8 cellular contexts compared by ENCODE assay signal in the genomic region with DNA sequence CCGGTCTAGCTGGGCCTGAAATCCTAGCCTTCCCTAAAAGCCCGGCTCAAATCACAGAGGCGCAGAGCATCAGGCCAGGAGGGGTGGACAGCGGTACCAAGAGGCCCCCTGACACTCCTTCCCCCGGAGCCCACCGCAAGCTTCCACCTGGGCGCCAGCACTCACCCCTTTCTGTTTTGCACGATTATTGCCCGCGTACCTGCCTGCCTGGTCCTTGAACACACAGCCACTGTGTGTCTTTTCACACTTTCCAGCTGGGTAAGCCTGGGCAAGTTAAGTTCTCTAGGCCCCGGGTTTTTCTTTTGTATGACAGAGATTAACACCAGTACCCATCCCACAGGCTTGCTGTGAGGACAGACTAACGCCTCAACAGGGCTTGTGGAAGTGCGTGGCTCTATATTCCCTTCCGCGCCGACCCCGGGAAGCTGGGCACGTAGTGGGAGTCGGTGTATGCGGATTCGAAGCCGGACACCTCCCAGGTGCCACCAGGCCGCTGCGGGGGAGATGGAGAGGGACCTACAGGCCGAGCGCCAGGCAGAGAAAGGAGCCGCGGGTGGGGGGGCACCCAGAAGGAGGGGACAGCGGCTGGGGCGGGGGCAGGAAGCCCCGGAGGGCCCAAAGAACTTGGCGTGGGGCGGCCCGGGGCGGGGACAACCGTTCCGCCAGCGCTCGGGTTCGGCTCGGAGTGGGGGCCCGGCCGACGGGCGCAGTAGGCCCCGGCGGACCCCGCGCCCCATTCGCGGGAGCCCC. TPM values are rescaled to one million over a fixed set of nuclear protein-coding genes. Genes with fewer than 3 reads are reported as not detected.
DNase-seq lines count a peak whose midpoint lies in the region; ATAC-seq lines count a peak whose summit lies in the region.

No MANE protein-coding gene starts in this region.

- no peaks in the 10 kb centered on the region for H3K9me3 Mint-ChIP-seq in stimulated activated effector memory CD8-positive, alpha-beta T cell treated with anti-CD3 and anti-CD28 coated beads, Interleukin-12 subunit alpha, Interleukin-12 subunit beta, amount 100 ng/mL, for 72 hours

- peak overlapping the region; percentile 97 for H3K4me3 Mint-ChIP-seq in stimulated activated effector memory CD8-positive, alpha-beta T cell treated with anti-CD3 and anti-CD28 coated beads, Interleukin-12 subunit alpha, Interleukin-12 subunit beta, amount 100 ng/mL, for 72 hours

- peaks cover 41% of the 10 kb centered on the region for H3K36me3 Mint-ChIP-seq in stimulated activated effector memory CD8-positive, alpha-beta T cell treated with anti-CD3 and anti-CD28 coated beads, Interleukin-12 subunit alpha, Interleukin-12 subunit beta, amount 100 ng/mL, for 72 hours

- DNase-seq in EL (peak; percentile 51), cerebellar nuclear complex (lab: John Stamatoyannopoulos, UW) (no peak)
- peak; percentile 51 to 59 for DNase-seq in activated CD4-positive, alpha-beta T cell treated with anti-CD3 and anti-CD28 coated beads, Interleukin-2, amount 50 U/mL, for 48 hours
- peak; percentile 41 for DNase-seq in effector CD8-positive, alpha-beta T cell (lab: John Stamatoyannopoulos, UW)
- DNase-seq in stimulated activated effector memory CD8-positive, alpha-beta T cell treated with anti-CD3 and anti-CD28 coated beads, Interleukin-12 subunit alpha, Interleukin-12 subunit beta, amount 100 ng/mL, for 72 hours (ENCODE audit: low spot score in 2 of 2), result peak; percentile 34 to 74

- H3K27ac Mint-ChIP-seq in stimulated activated effector memory CD8-positive, alpha-beta T cell treated with anti-CD3 and anti-CD28 coated beads, Interleukin-12 subunit alpha, Interleukin-12 subunit beta, amount 100 ng/mL, for 72 hours, result peak overlapping the region; percentile 98

- H3K9me3 ChIP-seq in KOPT-K1 (ENCODE audit: insufficient read depth, low read length, poor library complexity, severe bottlenecking) (no peaks in the 10 kb centered on the region), mesodermal cell (ENCODE audit: control insufficient read depth, low read length) (no peaks in the 10 kb centered on the region)

- no peaks in the 10 kb centered on the region for H3K4me1 ChIP-seq in mesodermal cell (ENCODE audit: control insufficient read depth, insufficient read depth, low read length, poor library complexity, severe bottlenecking)

- H3K36me3 ChIP-seq in KOPT-K1 (ENCODE audit: insufficient read depth, low read length) (peaks cover 41% of the 10 kb centered on the region), mesodermal cell (ENCODE audit: control insufficient read depth, insufficient read depth, low read length) (peaks cover 28% of the 10 kb centered on the region)

- H3K4me1 Mint-ChIP-seq in stimulated activated effector memory CD8-positive, alpha-beta T cell treated with anti-CD3 and anti-CD28 coated beads, Interleukin-12 subunit alpha, Interleukin-12 subunit beta, amount 100 ng/mL, for 72 hours, result peaks cover 44% of the 10 kb centered on the region

- H3K4me3 ChIP-seq in mesodermal cell (ENCODE audit: extremely low read depth, insufficient read depth, low read length, poor library complexity, severe bottlenecking), result peak overlapping the region; percentile 72

- 7 to 10% methylated on average over 29 to 39 of the region's 51 CpGs for WGBS in mesodermal cell (ENCODE audit: insufficient coverage in 2 of 2), 2 experiments

- peak; percentile 39 for ATAC-seq in GM21723 (IDR thresholded peaks at IDR 0.05; ENCODE audit: unreplicated experiment)
- ATAC-seq in stimulated activated effector memory CD8-positive, alpha-beta T cell treated with anti-CD3 and anti-CD28 coated beads, Interleukin-12 subunit alpha, Interleukin-12 subunit beta, amount 100 ng/mL, for 72 hours, result peak; percentile 51

- H3K27ac ChIP-seq in KOPT-K1 (ENCODE audit: low read depth, low read length, poor library complexity, severe bottlenecking) (peak overlapping the region; percentile 60), mesodermal cell (ENCODE audit: low read depth, low read length, severe bottlenecking) (peak overlapping the region; percentile 10)

RNA-seq across cellular contexts. Expression of a gene that starts 0.8 kb away (rescaled TPM):
- 15.7 TPM for polyA plus RNA-seq in mesodermal cell (2013, experiment 1 of 2)
- polyA plus RNA-seq in mesodermal cell (2013, experiment 2 of 2), result 12.4 TPM

RNA-seq across cellular contexts. Expression of a gene that starts 36.0 kb away (rescaled TPM):
- 12.8 TPM for polyA plus RNA-seq in mesodermal cell (2013, experiment 1 of 2)
- polyA plus RNA-seq in mesodermal cell (2013, experiment 2 of 2), result 10.9 TPM

Comparison
In these comparisons a context has a peak if more than half of its experiments do, and no peak if none do; other contexts are left out.
1. DNase-seq: peak in EL (single experiment), activated CD4-positive, alpha-beta T cell treated with anti-CD3 and anti-CD28 coated beads, Interleukin-2, amount 50 U/mL, for 48 hours (2 of 2), effector CD8-positive, alpha-beta T cell (single experiment) and stimulated activated effector memory CD8-positive, alpha-beta T cell treated with anti-CD3 and anti-CD28 coated beads, Interleukin-12 subunit alpha, Interleukin-12 subunit beta, amount 100 ng/mL, for 72 hours (2 of 2); none in cerebellar nuclear complex (0 of 2).